28 cellular contexts compared by ENCODE assay signal in the genomic region with DNA sequence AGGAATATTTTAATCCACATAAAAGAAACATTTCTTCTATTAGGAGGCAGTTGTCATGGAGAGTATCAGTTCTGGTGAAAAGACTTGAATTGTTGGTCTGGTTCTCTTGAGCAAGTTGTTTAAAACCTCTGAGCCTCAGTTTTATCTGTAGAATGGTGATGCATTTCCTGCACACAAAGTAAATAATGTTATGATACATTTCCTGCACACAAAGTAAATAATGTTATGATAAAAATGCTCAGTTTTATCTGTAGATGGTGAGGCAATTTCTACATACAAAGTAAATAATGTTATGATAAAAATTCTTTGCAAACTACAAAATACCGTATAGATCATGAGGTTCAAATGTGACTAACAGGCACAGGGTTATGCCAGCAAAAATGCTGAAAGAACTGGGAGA. TPM values are rescaled to one million over a fixed set of nuclear protein-coding genes. Genes with fewer than 3 reads are reported as not detected.
A peak's percentile ranks its signal among the peaks of the same experiment; 100 is the strongest.
DNase-seq lines count a peak whose midpoint lies in the region; ATAC-seq and TF ChIP-seq lines count a peak whose summit lies in the region.
"Had no signal": no experiment of that assay in that cellular context is flagged by ENCODE, and none has a peak within 500 bp of the region (broad histone marks: within the 10 kb centered on the region; RNA-seq: fewer than 3 reads in every experiment).

No MANE protein-coding gene starts in this region.

- peak overlapping the region; percentile 52 for H3K27ac Mint-ChIP-seq in activated CD8-positive, alpha-beta T cell treated with anti-CD3 and anti-CD28 coated beads, Interleukin-2, amount 10 ng/mL, durations not matched to agents 7 days and 5 days
- H3K27ac Mint-ChIP-seq: CD14-positive monocyte; dendritic cell treated with granulocyte-macrophage colony-stimulating factor and Interleukin-4, amounts not matched to agents 40 ng/mL and 50 ng/mL, for 4 days had no signal

- H3K4me1 ChIP-seq in ACC112 (ENCODE audit: control insufficient read depth, insufficient read depth, low read length, unreplicated experiment): peaks cover 14% of the 10 kb centered on the region
- H3K4me1 ChIP-seq: foreskin keratinocyte, Peyer's patch had no signal

- no peaks in the 10 kb centered on the region for H3K79me2 ChIP-seq in ACC112 (ENCODE audit: control insufficient read depth, insufficient read depth, low read length, unreplicated experiment)

- POLR2A ChIA-PET in activated CD8-positive, alpha-beta T cell treated with anti-CD3 and anti-CD28 coated beads, Interleukin-2, amount 10 ng/mL, durations not matched to agents 7 days and 5 days (lab: Charles Lee): no interaction called here

- H3K4me1 Mint-ChIP-seq in activated CD8-positive, alpha-beta T cell treated with anti-CD3 and anti-CD28 coated beads, Interleukin-2, amount 10 ng/mL, durations not matched to agents 7 days and 5 days (ENCODE audit: low read depth): peaks cover 7% of the 10 kb centered on the region

- H3K27me3 ChIP-seq in ACC112 (ENCODE audit: insufficient read depth, low read length): no peaks in the 10 kb centered on the region
- H3K27me3 ChIP-seq: foreskin keratinocyte, Peyer's patch had no signal

- no peak for ATAC-seq in activated CD8-positive, alpha-beta T cell treated with anti-CD3 and anti-CD28 coated beads, Interleukin-2, amount 10 ng/mL, durations not matched to agents 7 days and 5 days
- no peak for ATAC-seq in GM18517 (IDR thresholded peaks at IDR 0.05; ENCODE audit: unreplicated experiment)
- ATAC-seq: foreskin keratinocyte, HCT116, left ventricle myocardium superior had no signal

- no peak overlapping the region for H3K4me3 ChIP-seq in ACC112 (ENCODE audit: low read depth, low read length)
- no peak overlapping the region for H3K4me3 ChIP-seq in fibroblast of villous mesenchyme (ENCODE audit: low read depth, low read length)
- H3K4me3 ChIP-seq: cardiac muscle cell, Peyer's patch had no signal

- no peak overlapping the region for H3K4me3 Mint-ChIP-seq in activated CD8-positive, alpha-beta T cell treated with anti-CD3 and anti-CD28 coated beads, Interleukin-2, amount 10 ng/mL, durations not matched to agents 7 days and 5 days
- H3K4me3 Mint-ChIP-seq: CD14-positive monocyte; dendritic cell treated with granulocyte-macrophage colony-stimulating factor and Interleukin-4, amounts not matched to agents 40 ng/mL and 50 ng/mL, for 4 days; neural crest cell had no signal

- H3K36me3 Mint-ChIP-seq in activated CD8-positive, alpha-beta T cell treated with anti-CD3 and anti-CD28 coated beads, Interleukin-2, amount 10 ng/mL, durations not matched to agents 7 days and 5 days (ENCODE audit: low read depth): peaks cover 94% of the 10 kb centered on the region
- H3K36me3 Mint-ChIP-seq: CD14-positive monocyte had no signal

- peaks cover 2% of the 10 kb centered on the region for H3K9me3 Mint-ChIP-seq in activated CD8-positive, alpha-beta T cell treated with anti-CD3 and anti-CD28 coated beads, Interleukin-2, amount 10 ng/mL, durations not matched to agents 7 days and 5 days (ENCODE audit: insufficient read depth)

- H3K27ac ChIP-seq in ACC112 (ENCODE audit: low read depth, low read length): peak overlapping the region; percentile 64
- H3K27ac ChIP-seq: cardiac muscle cell, foreskin keratinocyte, Peyer's patch had no signal

- DNase-seq in ELR (ENCODE audit: low read depth): peak; percentile 57
- no peak for DNase-seq in activated CD8-positive, alpha-beta T cell treated with anti-CD3 and anti-CD28 coated beads, Interleukin-2, amount 10 ng/mL, durations not matched to agents 7 days and 5 days
- DNase-seq in fibroblast of villous mesenchyme (ENCODE audit: low read depth): peak; percentile 87
- DNase-seq in DMS153 (lab: John Stamatoyannopoulos, UW): no peak
- DNase-seq in pons (ENCODE audit: low spot score): no peak
- no peak for DNase-seq in activated CD4-positive, CD25-positive, alpha-beta regulatory T cell (lab: John Stamatoyannopoulos, UW)
- DNase-seq: activated gamma-delta T cell; amniotic stem cell; foreskin keratinocyte; GF-D8; left ventricle myocardium superior; NCI-H1436; NCI-H2107; NCI-H510A treated with DMSO at 0.1 percent for 48 hours; NK-92 treated with Interleukin-12 subunit alpha and Interleukin-12 subunit beta, amount 100 ng/mL, for 24 hours; Peyer's patch; stimulated activated CD4-positive, alpha-beta T cell treated with anti-CD3 and anti-CD28 coated beads, Interleukin-1b, Interleukin-23, amount 100 ng/mL, for 48 hours; T-helper 9 cell had no signal

- no peak for TF ChIP-seq CTCF in fibroblast of villous mesenchyme (IDR thresholded peaks at IDR 0.05; ENCODE audit: insufficient read depth, low read depth, low read length)

- CTCF ChIA-PET in activated CD8-positive, alpha-beta T cell treated with anti-CD3 and anti-CD28 coated beads, Interleukin-2, amount 10 ng/mL, durations not matched to agents 7 days and 5 days (lab: Charles Lee): no interaction called here

- no peaks in the 10 kb centered on the region for H3K36me3 ChIP-seq in ACC112 (ENCODE audit: insufficient read depth, low read length)
- H3K36me3 ChIP-seq: cardiac muscle cell, Peyer's patch had no signal

- H3K27me3 Mint-ChIP-seq in activated CD8-positive, alpha-beta T cell treated with anti-CD3 and anti-CD28 coated beads, Interleukin-2, amount 10 ng/mL, durations not matched to agents 7 days and 5 days (ENCODE audit: low read depth): no peaks in the 10 kb centered on the region
- H3K27me3 Mint-ChIP-seq: dendritic cell treated with granulocyte-macrophage colony-stimulating factor and Interleukin-4, amounts not matched to agents 40 ng/mL and 50 ng/mL, for 4 days had no signal

- H2AFZ ChIP-seq in ACC112 (ENCODE audit: low read length, unreplicated experiment): no peak overlapping the region

RNA-seq across cellular contexts. Expression of a gene that starts 25.3 kb away (rescaled TPM):
- 10 to 100 TPM; 14.5 to 16.2 TPM for total RNA-seq in activated CD8-positive, alpha-beta T cell treated with anti-CD3 and anti-CD28 coated beads, Interleukin-2, amount 10 ng/mL, durations not matched to agents 7 days and 5 days
- total RNA-seq in fibroblast of villous mesenchyme: 0.97 and 1.7 TPM in 2 replicates

RNA-seq across cellular contexts. Expression of a gene that starts 54.0 kb away (rescaled TPM):
- under 1 TPM; 0.68 to 0.74 TPM for total RNA-seq in activated CD8-positive, alpha-beta T cell treated with anti-CD3 and anti-CD28 coated beads, Interleukin-2, amount 10 ng/mL, durations not matched to agents 7 days and 5 days
- total RNA-seq in fibroblast of villous mesenchyme: under 0.01 TPM in 1 of 2 replicates, not detected in the other
- total RNA-seq: cardiac muscle cell, left ventricle myocardium superior, neural crest cell, Peyer's patch, SK-MEL-5, skeletal muscle tissue, temporal lobe had no signal

Comparison
In these comparisons a context has a peak if more than half of its experiments do, and no peak if none do; other contexts are left out.
1. DNase-seq: peak in ELR (single experiment) and fibroblast of villous mesenchyme (single experiment); none in activated CD8-positive, alpha-beta T cell treated with anti-CD3 and anti-CD28 coated beads, Interleukin-2, amount 10 ng/mL, durations not matched to agents 7 days and 5 days (single experiment), DMS153 (single experiment), pons (single experiment) and activated CD4-positive, CD25-positive, alpha-beta regulatory T cell (0 of 4).